Comparison of ENCODE assay signal across 8 cellular contexts in the genomic region with DNA sequence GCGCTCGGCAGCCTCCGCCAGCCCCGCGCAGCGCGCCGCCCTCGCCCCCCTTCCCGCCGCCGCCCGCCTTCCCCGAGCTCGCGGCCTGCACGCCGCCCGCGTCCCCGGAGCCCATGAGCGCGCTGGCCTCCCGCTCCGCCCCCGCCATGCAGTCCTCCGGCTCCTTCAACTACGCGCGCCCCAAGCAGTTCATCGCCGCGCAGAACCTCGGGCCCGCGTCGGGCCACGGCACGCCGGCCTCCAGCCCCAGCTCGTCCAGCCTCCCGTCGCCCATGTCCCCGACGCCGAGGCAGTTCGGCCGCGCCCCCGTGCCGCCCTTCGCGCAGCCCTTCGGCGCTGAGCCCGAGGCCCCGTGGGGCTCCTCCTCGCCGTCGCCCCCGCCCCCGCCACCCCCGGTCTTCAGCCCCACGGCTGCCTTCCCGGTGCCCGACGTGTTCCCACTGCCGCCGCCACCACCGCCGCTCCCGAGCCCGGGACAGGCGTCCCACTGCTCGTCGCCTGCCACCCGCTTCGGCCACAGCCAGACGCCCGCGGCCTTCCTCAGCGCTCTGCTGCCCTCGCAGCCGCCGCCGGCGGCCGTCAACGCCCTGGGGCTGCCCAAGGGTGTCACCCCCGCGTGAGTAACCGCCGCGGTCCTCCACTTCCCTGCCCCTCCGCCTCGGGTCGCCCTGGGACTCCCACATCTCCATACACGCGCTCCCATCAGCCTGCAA.
A peak's percentile ranks its signal among the peaks of the same experiment; 100 is the strongest.
DNase-seq lines count a peak whose midpoint lies in the region; ATAC-seq, FAIRE-seq and TF ChIP-seq lines count a peak whose summit lies in the region.

No MANE protein-coding gene starts in this region.

- H3K27ac Mint-ChIP-seq in activated CD4-positive, alpha-beta memory T cell treated with anti-CD3 and anti-CD28 coated beads, Interleukin-2, amount 10 ng/mL, durations not matched to agents 7 days and 5 days: no peak overlapping the region

- peaks cover 26% of the 10 kb centered on the region for H3K4me1 Mint-ChIP-seq in activated CD4-positive, alpha-beta memory T cell treated with anti-CD3 and anti-CD28 coated beads, Interleukin-2, amount 10 ng/mL, durations not matched to agents 7 days and 5 days

- peaks cover 3% of the 10 kb centered on the region for H3K79me1 ChIP-seq in trophoblast cell (ENCODE audit: low read length)

- H3K27ac ChIP-seq in foreskin keratinocyte: no peak overlapping the region
- peak overlapping the region; percentile 21 for H3K27ac ChIP-seq in trophoblast cell (ENCODE audit: low read depth, low read length)

- no peak for TF ChIP-seq CTCF in foreskin keratinocyte (conservative IDR thresholded peaks at IDR 0.05)

- peak overlapping the region; percentile 15 for H3K4me3 ChIP-seq in trophoblast cell (ENCODE audit: low read depth, low read length)

- no peak overlapping the region for H3K4me2 ChIP-seq in trophoblast cell (ENCODE audit: low read length)

- H2BK12ac ChIP-seq in trophoblast cell (ENCODE audit: low read length): no peak overlapping the region

- H3K23ac ChIP-seq in trophoblast cell (ENCODE audit: low read length): no peak overlapping the region

- no peak for FAIRE-seq in H54 (lab: Jason Lieb, UNC)

- peaks cover 47% of the 10 kb centered on the region for H3K27me3 Mint-ChIP-seq in activated CD4-positive, alpha-beta memory T cell treated with anti-CD3 and anti-CD28 coated beads, Interleukin-2, amount 10 ng/mL, durations not matched to agents 7 days and 5 days

- no peak overlapping the region for H2BK5ac ChIP-seq in trophoblast cell (ENCODE audit: low read depth, low read length, poor library complexity)

- POLR2A ChIA-PET in activated CD4-positive, alpha-beta memory T cell treated with anti-CD3 and anti-CD28 coated beads, Interleukin-2, amount 10 ng/mL, durations not matched to agents 7 days and 5 days (lab: Charles Lee): no interaction called here

- DNase-seq in Ammon's horn (ENCODE audit: low spot score) (peak; percentile 34), foreskin keratinocyte (no peak), trophoblast cell (peak; percentile 45 to 66), NCI-H1417 (lab: John Stamatoyannopoulos, UW) (no peak), H54 (ENCODE audit: insufficient read length, low spot score) (no peak), NCI-H2081 treated with DMSO at 0.1 percent for 48 hours (lab: John Stamatoyannopoulos, UW) (no peak)
- DNase-seq in activated CD4-positive, alpha-beta memory T cell treated with anti-CD3 and anti-CD28 coated beads, Interleukin-2, amount 10 ng/mL, durations not matched to agents 7 days and 5 days: no peak

- peaks cover 18% of the 10 kb centered on the region for H3K4me1 ChIP-seq in foreskin keratinocyte
- H3K4me1 ChIP-seq in trophoblast cell (ENCODE audit: control insufficient read depth in 1 of 2, insufficient read depth in 2 of 2, low read length in 2 of 2): peaks cover 6 to 17% of the 10 kb centered on the region in 2 experiments

- H2AK5ac ChIP-seq in trophoblast cell (ENCODE audit: low read length): no peak overlapping the region

- H2AFZ ChIP-seq in trophoblast cell (ENCODE audit: insufficient read depth, low read length, poor library complexity): peak overlapping the region; percentile 39

- ATAC-seq in GM21619 (IDR thresholded peaks at IDR 0.05; ENCODE audit: unreplicated experiment): peak; percentile 35
- peak; percentile 57 for ATAC-seq in foreskin keratinocyte

- no peak for TF ChIP-seq POLR2A in H54 (IDR thresholded peaks at IDR 0.05; ENCODE audit: low read depth, low read length)

- CTCF ChIA-PET in activated CD4-positive, alpha-beta memory T cell treated with anti-CD3 and anti-CD28 coated beads, Interleukin-2, amount 10 ng/mL, durations not matched to agents 7 days and 5 days (lab: Charles Lee): interaction anchor here (0.9 kb wide), 1 partner anchor 43 kb away, joined by 3 read pairs; no protein-coding TSS in a partner anchor

- H2BK120ac ChIP-seq in trophoblast cell (ENCODE audit: insufficient read depth, low read length, poor library complexity): no peak overlapping the region

- peak overlapping the region; percentile 24 for H3K18ac ChIP-seq in trophoblast cell (ENCODE audit: low read length)

- peak overlapping the region; percentile 2 for H4K12ac ChIP-seq in trophoblast cell (ENCODE audit: low read depth, low read length)

- no peak overlapping the region for H3K9ac ChIP-seq in trophoblast cell (ENCODE audit: low read length)

- H3K36me3 Mint-ChIP-seq in activated CD4-positive, alpha-beta memory T cell treated with anti-CD3 and anti-CD28 coated beads, Interleukin-2, amount 10 ng/mL, durations not matched to agents 7 days and 5 days (ENCODE audit: low read depth): peaks cover 2% of the 10 kb centered on the region

- peak overlapping the region; percentile 22 for H4K8ac ChIP-seq in trophoblast cell (ENCODE audit: low read depth, low read length)

- H3K27me3 ChIP-seq in foreskin keratinocyte (no peaks in the 10 kb centered on the region), trophoblast cell (ENCODE audit: insufficient read depth, low read length) (no peaks in the 10 kb centered on the region)

- WGBS in trophoblast cell (ENCODE audit: extremely low coverage, insufficient coverage, insufficient read length): no CpG with 5 or more reads among the region's 99 CpGs

- peak overlapping the region; percentile 57 for H3K4me3 Mint-ChIP-seq in activated CD4-positive, alpha-beta memory T cell treated with anti-CD3 and anti-CD28 coated beads, Interleukin-2, amount 10 ng/mL, durations not matched to agents 7 days and 5 days

- peaks cover 6% of the 10 kb centered on the region for H3K79me2 ChIP-seq in trophoblast cell (ENCODE audit: control insufficient read depth, insufficient read depth, low read length, poor library complexity)

- H3K9me3 Mint-ChIP-seq in activated CD4-positive, alpha-beta memory T cell treated with anti-CD3 and anti-CD28 coated beads, Interleukin-2, amount 10 ng/mL, durations not matched to agents 7 days and 5 days: no peaks in the 10 kb centered on the region

- H4K91ac ChIP-seq in trophoblast cell (ENCODE audit: low read depth, low read length): no peak overlapping the region

- peaks cover 1% of the 10 kb centered on the region for H3K9me3 ChIP-seq in trophoblast cell (ENCODE audit: insufficient read depth, low read depth, low read length)

- H3K4ac ChIP-seq in trophoblast cell (ENCODE audit: low read depth, low read length): no peak overlapping the region

- no peak overlapping the region for H3K14ac ChIP-seq in trophoblast cell (ENCODE audit: low read length)

- H3K36me3 ChIP-seq in trophoblast cell (ENCODE audit: control insufficient read depth in 1 of 2, insufficient read depth in 2 of 2, low read length in 2 of 2): peaks cover 20 to 32% of the 10 kb centered on the region in 2 experiments

Comparison
In these comparisons a context has a peak if more than half of its experiments do, and no peak if none do; other contexts are left out.
1. DNase-seq: peak in Ammon's horn (single experiment) and trophoblast cell (2 of 2); none in activated CD4-positive, alpha-beta memory T cell treated with anti-CD3 and anti-CD28 coated beads, Interleukin-2, amount 10 ng/mL, durations not matched to agents 7 days and 5 days (single experiment), foreskin keratinocyte (0 of 2), NCI-H1417 (0 of 3), H54 (single experiment) and NCI-H2081 treated with DMSO at 0.1 percent for 48 hours (single experiment).